In the genomic region with DNA sequence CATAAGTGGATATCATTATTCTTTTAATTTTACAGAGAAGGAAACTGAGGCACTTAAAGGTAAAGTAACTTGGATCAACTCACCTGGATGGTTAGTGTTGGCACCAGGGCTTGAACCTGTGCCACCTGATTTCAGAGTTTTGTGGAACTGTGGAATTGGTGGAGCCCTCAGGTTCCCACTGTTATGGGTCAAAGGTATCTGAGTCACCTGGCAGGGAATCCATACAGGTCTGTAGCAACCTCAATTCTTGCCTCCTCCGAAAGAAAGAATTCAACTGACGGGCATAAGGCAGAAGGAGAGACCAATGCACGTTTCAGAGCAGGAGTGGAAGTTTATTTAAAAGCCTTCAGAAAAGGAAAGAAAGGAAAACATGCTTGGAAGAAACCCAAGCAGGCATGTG, we compare ENCODE assay signal across 33 cellular contexts. TPM values are rescaled to one million over a fixed set of nuclear protein-coding genes. Genes with fewer than 3 reads are reported as not detected.
"Had no signal": no experiment of that assay in that cellular context is flagged by ENCODE, and none has a peak within 500 bp of the region (broad histone marks: within the 10 kb centered on the region; RNA-seq: fewer than 3 reads in every experiment).

No MANE protein-coding gene starts in this region.

- H3K27me3 ChIP-seq: ascending aorta had no signal

- H3K4me3 ChIP-seq: ascending aorta had no signal

- H3K27me3 Mint-ChIP-seq: activated naive CD4-positive, alpha-beta T cell treated with anti-CD3 and anti-CD28 coated beads, Interleukin-2, amount 50 U/mL, for 24 hours; activated naive CD8-positive, alpha-beta T cell; activated naive CD8-positive, alpha-beta T cell treated with anti-CD3 and anti-CD28 coated beads, Interleukin-2, amount 50 U/mL, for 24 hours had no signal

- H3K4me3 Mint-ChIP-seq: activated B cell treated with CpG ODN at 0.5 μM for 24 hours; activated CD4-positive, alpha-beta memory T cell treated with anti-CD3 and anti-CD28 coated beads, Interleukin-2, amount 10 ng/mL, durations not matched to agents 7 days and 5 days; activated CD4-positive, alpha-beta T cell treated with anti-CD3 and anti-CD28 coated beads, Interleukin-2, amount 10 ng/mL, durations not matched to agents 24 days and 14 days; activated CD8-positive, alpha-beta memory T cell treated with anti-CD3 and anti-CD28 coated beads, Interleukin-2, amount 10 ng/mL, durations not matched to agents 7 days and 5 days; activated CD8-positive, alpha-beta T cell treated with anti-CD3 and anti-CD28 coated beads, Interleukin-2, amount 10 ng/mL, durations not matched to agents 7 days and 5 days; activated naive CD4-positive, alpha-beta T cell treated with anti-CD3 and anti-CD28 coated beads, Interleukin-2, amount 10 ng/mL, durations not matched to agents 7 days and 5 days; activated naive CD4-positive, alpha-beta T cell treated with anti-CD3 and anti-CD28 coated beads, Interleukin-2, amount 50 U/mL, for 24 hours; activated naive CD8-positive, alpha-beta T cell; activated naive CD8-positive, alpha-beta T cell treated with anti-CD3 and anti-CD28 coated beads, Interleukin-2, amount 10 ng/mL, durations not matched to agents 7 days and 5 days; activated naive CD8-positive, alpha-beta T cell treated with anti-CD3 and anti-CD28 coated beads, Interleukin-2, amount 50 U/mL, for 24 hours; activated T-cell treated with anti-CD3 and anti-CD28 coated beads, Interleukin-2, amount 50 U/mL, for 24 hours; brain; T-helper 1 cell treated with Interleukin-12 subunit alpha and Interleukin-12 subunit beta and Interleukin-4 antibody, amounts not matched to agents 30 μg/mL and 1 μg/mL, for 36 hours; T-helper 2 cell treated with Interferon-gamma antibody and Interleukin-4, amounts not matched to agents 5 μg/mL and 100 μg/mL, for 36 hours had no signal

- H3K4me1 Mint-ChIP-seq: activated B cell treated with CpG ODN at 0.5 μM for 24 hours; activated CD4-positive, alpha-beta T cell treated with anti-CD3 and anti-CD28 coated beads, Interleukin-2, amount 10 ng/mL, durations not matched to agents 24 days and 14 days; activated naive CD4-positive, alpha-beta T cell treated with anti-CD3 and anti-CD28 coated beads, Interleukin-2, amount 10 ng/mL, durations not matched to agents 7 days and 5 days; activated naive CD4-positive, alpha-beta T cell treated with anti-CD3 and anti-CD28 coated beads, Interleukin-2, amount 50 U/mL, for 24 hours; activated naive CD8-positive, alpha-beta T cell treated with anti-CD3 and anti-CD28 coated beads, Interleukin-2, amount 10 ng/mL, durations not matched to agents 7 days and 5 days; brain had no signal

- H3K27ac Mint-ChIP-seq: activated B cell treated with CpG ODN at 0.5 μM for 24 hours; activated CD4-positive, alpha-beta memory T cell treated with anti-CD3 and anti-CD28 coated beads, Interleukin-2, amount 10 ng/mL, durations not matched to agents 7 days and 5 days; activated CD4-positive, alpha-beta T cell treated with anti-CD3 and anti-CD28 coated beads, Interleukin-2, amount 10 ng/mL, durations not matched to agents 24 days and 14 days; activated CD8-positive, alpha-beta memory T cell treated with anti-CD3 and anti-CD28 coated beads, Interleukin-2, amount 10 ng/mL, durations not matched to agents 7 days and 5 days; activated CD8-positive, alpha-beta T cell treated with anti-CD3 and anti-CD28 coated beads, Interleukin-2, amount 10 ng/mL, durations not matched to agents 7 days and 5 days; activated naive CD4-positive, alpha-beta T cell treated with anti-CD3 and anti-CD28 coated beads, Interleukin-2, amount 10 ng/mL, durations not matched to agents 7 days and 5 days; activated naive CD4-positive, alpha-beta T cell treated with anti-CD3 and anti-CD28 coated beads, Interleukin-2, amount 50 U/mL, for 24 hours; activated naive CD8-positive, alpha-beta T cell; activated naive CD8-positive, alpha-beta T cell treated with anti-CD3 and anti-CD28 coated beads, Interleukin-2, amount 10 ng/mL, durations not matched to agents 7 days and 5 days; activated naive CD8-positive, alpha-beta T cell treated with anti-CD3 and anti-CD28 coated beads, Interleukin-2, amount 50 U/mL, for 24 hours; activated T-cell treated with anti-CD3 and anti-CD28 coated beads, Interleukin-2, amount 50 U/mL, for 24 hours; activated T-helper 2 cell treated with anti-CD3 and anti-CD28 coated beads, Interferon-gamma antibody, Interleukin-2, Interleukin-4, amounts not matched to agents 10 μg/mL and 5 μg/mL and 100 μg/mL, durations not matched to agents 14 hours and 24 hours and 36 hours; brain; T-helper 1 cell treated with Interleukin-12 subunit alpha and Interleukin-12 subunit beta and Interleukin-4 antibody, amounts not matched to agents 30 μg/mL and 1 μg/mL, for 36 hours; T-helper 2 cell treated with Interferon-gamma antibody and Interleukin-4, amounts not matched to agents 5 μg/mL and 100 μg/mL, for 36 hours had no signal

- H3K9me3 ChIP-seq: ascending aorta had no signal

- H3K36me3 ChIP-seq: ascending aorta had no signal

- H3K36me3 Mint-ChIP-seq: activated naive CD4-positive, alpha-beta T cell treated with anti-CD3 and anti-CD28 coated beads, Interleukin-2, amount 10 ng/mL, durations not matched to agents 7 days and 5 days; brain had no signal

- H3K4me1 ChIP-seq: ascending aorta had no signal

- ATAC-seq: activated CD8-positive, alpha-beta memory T cell treated with anti-CD3 and anti-CD28 coated beads, Interleukin-2, amount 10 ng/mL, durations not matched to agents 7 days and 5 days; activated CD8-positive, alpha-beta T cell treated with anti-CD3 and anti-CD28 coated beads, Interleukin-2, amount 10 ng/mL, durations not matched to agents 7 days and 5 days; activated naive CD8-positive, alpha-beta T cell treated with anti-CD3 and anti-CD28 coated beads, Interleukin-2, amount 50 U/mL, for 24 hours had no signal

- DNase-seq: activated B cell treated with CpG ODN at 0.5 μM for 24 hours; activated CD4-positive, alpha-beta memory T cell treated with anti-CD3 and anti-CD28 coated beads, Interleukin-2, amount 10 ng/mL, durations not matched to agents 7 days and 5 days; activated CD4-positive, alpha-beta T cell treated with anti-CD3 and anti-CD28 coated beads for 4 hours; activated CD4-positive, alpha-beta T cell treated with anti-CD3 and anti-CD28 coated beads, Interleukin-2, amount 10 ng/mL, durations not matched to agents 24 days and 14 days; activated CD4-positive, alpha-beta T cell treated with anti-CD3 and anti-CD28 coated beads, Interleukin-2, amount 50 U/mL, for 48 hours; activated CD4-positive, CD25-positive, alpha-beta regulatory T cell treated with anti-CD3 and anti-CD28 coated beads, Interleukin-2, amount 50 U/mL, for 72 hours; activated CD8-positive, alpha-beta memory T cell treated with anti-CD3 and anti-CD28 coated beads for 24 hours; activated CD8-positive, alpha-beta memory T cell treated with anti-CD3 and anti-CD28 coated beads, Interleukin-2, amount 10 ng/mL, durations not matched to agents 7 days and 5 days; activated CD8-positive, alpha-beta memory T cell treated with anti-CD3 and anti-CD28 coated beads, Interleukin-2, amount 50 U/mL, for 48 hours; activated CD8-positive, alpha-beta T cell treated with anti-CD3 and anti-CD28 coated beads, Interleukin-2, amount 10 ng/mL, durations not matched to agents 7 days and 5 days; activated effector memory CD4-positive, alpha-beta T cell treated with Interleukin-2 at 50 U/mL for 16 hours; activated gamma-delta T cell; activated naive CD4-positive, alpha-beta T cell treated with anti-CD3 and anti-CD28 coated beads, Interleukin-2, amount 10 ng/mL, durations not matched to agents 7 days and 5 days; activated naive CD4-positive, alpha-beta T cell treated with Interleukin-2 at 50 U/mL for 16 hours; activated naive CD8-positive, alpha-beta T cell treated with anti-CD3 and anti-CD28 coated beads, Interleukin-2, amount 10 ng/mL, durations not matched to agents 7 days and 5 days; activated naive CD8-positive, alpha-beta T cell treated with anti-CD3 and anti-CD28 coated beads, Interleukin-2, amount 50 U/mL, for 24 hours; activated T-cell treated with anti-CD3 and anti-CD28 coated beads, Interleukin-2, amount 50 U/mL, for 24 hours; activated T-cell treated with anti-CD3 and anti-CD28 coated beads, Interleukin-2, amount 50 U/mL, for 48 hours; amygdala; anterior cingulate cortex; central memory CD4-positive, alpha-beta T cell; T-helper 1 cell; T-helper 2 cell; T-helper 9 cell had no signal

- H3K27ac ChIP-seq: ascending aorta, VCaP had no signal

RNA-seq across cellular contexts. Expression of gene ADAMTS14, which starts 25.2 kb away (rescaled TPM):
- total RNA-seq: activated CD4-positive, alpha-beta memory T cell treated with anti-CD3 and anti-CD28 coated beads, Interleukin-2, amount 10 ng/mL, durations not matched to agents 7 days and 5 days; activated naive CD8-positive, alpha-beta T cell treated with anti-CD3 and anti-CD28 coated beads, Interleukin-2, amount 10 ng/mL, durations not matched to agents 7 days and 5 days had no signal

RNA-seq across cellular contexts. Expression of gene PRF1, which starts 44.5 kb away (rescaled TPM):
- total RNA-seq: cerebellum had no signal
